In genomic region chr9:114345493-114346065, GRCh38 we compare ENCODE assay signal across 34 cellular contexts. TPM values are rescaled to one million over a fixed set of nuclear protein-coding genes. Genes with fewer than 3 reads are reported as not detected.
DNase-seq lines count a peak whose midpoint lies in the region; ATAC-seq and TF ChIP-seq lines count a peak whose summit lies in the region.
"Had no signal": no experiment of that assay in that cellular context is flagged by ENCODE, and none has a peak within 500 bp of the region (broad histone marks: within the 10 kb centered on the region; RNA-seq: fewer than 3 reads in every experiment).

No MANE protein-coding gene starts in this region.

- POLR2A ChIA-PET in HEK293 (lab: Yijun Ruan, JAX), result no interaction called here

- H3K27me3 Mint-ChIP-seq in activated CD4-positive, alpha-beta T cell treated with anti-CD3 and anti-CD28 coated beads, Interleukin-2, amount 10 ng/mL, durations not matched to agents 24 days and 14 days, result no peaks in the 10 kb centered on the region
- no peaks in the 10 kb centered on the region for H3K27me3 Mint-ChIP-seq in chondrocyte (ENCODE audit: low read depth)
- H3K27me3 Mint-ChIP-seq in natural killer cell treated with Interleukin-12 subunit alpha and Interleukin-12 subunit beta and Interleukin-15 and Interleukin-18, amount 100 ng/mL, for 72 hours, result no peaks in the 10 kb centered on the region
- H3K27me3 Mint-ChIP-seq: activated CD4-positive, alpha-beta T cell treated with anti-CD3 and anti-CD28 coated beads, Interleukin-2, amount 10 ng/mL, durations not matched to agents 7 days and 5 days; central memory CD8-positive, alpha-beta T cell; IgD-negative memory B cell had no signal

- no peak for TF ChIP-seq CTCF in HEK293 (tag by site-specific recombination; IDR thresholded peaks at IDR 0.05)
- TF ChIP-seq CTCF in chondrocyte (IDR thresholded peaks at IDR 0.05), result no peak

- no peak overlapping the region for H3K4me3 ChIP-seq in HEK293 (ENCODE audit: low read depth, low read length)
- H3K4me3 ChIP-seq: body of pancreas, esophagus squamous epithelium, left ventricle myocardium inferior, SJSA1 had no signal

- H3K27ac ChIP-seq in HEK293 (ENCODE audit: extremely low read depth, low read depth, low read length), result no peak overlapping the region
- H3K27ac ChIP-seq: 22Rv1, body of pancreas, esophagus squamous epithelium, foreskin keratinocyte, left ventricle myocardium inferior, SJSA1 had no signal

- no peaks in the 10 kb centered on the region for H3K9me3 ChIP-seq in HEK293 (ENCODE audit: control insufficient read depth, insufficient read depth, low read depth, low read length)
- H3K9me3 ChIP-seq: body of pancreas, esophagus squamous epithelium, left ventricle myocardium inferior, SJSA1 had no signal

- peaks cover 8% of the 10 kb centered on the region for H3K4me1 ChIP-seq in HEK293 (ENCODE audit: control insufficient read depth, insufficient read depth, low read length)
- H3K4me1 ChIP-seq: body of pancreas had no signal

- H3K36me3 ChIP-seq in HEK293 (ENCODE audit: control insufficient read depth in 2 of 2, insufficient read depth in 1 of 2, low read length in 2 of 2), result no peaks in the 10 kb centered on the region

- no peak for ATAC-seq in natural killer cell treated with Interleukin-12 subunit alpha and Interleukin-12 subunit beta and Interleukin-15 and Interleukin-18, amount 100 ng/mL, for 72 hours
- no peak for ATAC-seq in sciatic nerve
- no peak for ATAC-seq in HG02870 (IDR thresholded peaks at IDR 0.05; ENCODE audit: unreplicated experiment)
- no peak for ATAC-seq in HG02938 (IDR thresholded peaks at IDR 0.05; ENCODE audit: unreplicated experiment)
- ATAC-seq: body of pancreas, foreskin keratinocyte, right cardiac atrium, WTC11 had no signal

- H3K36me3 Mint-ChIP-seq in activated CD4-positive, alpha-beta T cell treated with anti-CD3 and anti-CD28 coated beads, Interleukin-2, amount 10 ng/mL, durations not matched to agents 24 days and 14 days (ENCODE audit: low read depth), result peaks cover 88% of the 10 kb centered on the region
- peaks cover 58% of the 10 kb centered on the region for H3K36me3 Mint-ChIP-seq in chondrocyte (ENCODE audit: low read depth)
- H3K36me3 Mint-ChIP-seq in natural killer cell treated with Interleukin-12 subunit alpha and Interleukin-12 subunit beta and Interleukin-15 and Interleukin-18, amount 100 ng/mL, for 72 hours, result peaks cover 47% of the 10 kb centered on the region

- intact Hi-C loops in activated CD4-positive, alpha-beta T cell treated with anti-CD3 and anti-CD28 coated beads, Interleukin-2, amount 10 ng/mL, durations not matched to agents 24 days and 14 days (cut with micrococcal nuclease), result loop anchor here (5.0 kb wide), 2 partner anchors 162 to 242 kb away; partner anchors contain the start of genes ATP6V1G1 and WHRN
- intact Hi-C loops in sciatic nerve (cut with DNase I), result no loop called here

- no peak overlapping the region for H3K4me3 Mint-ChIP-seq in activated CD4-positive, alpha-beta T cell treated with anti-CD3 and anti-CD28 coated beads, Interleukin-2, amount 10 ng/mL, durations not matched to agents 24 days and 14 days
- H3K4me3 Mint-ChIP-seq in chondrocyte (ENCODE audit: unreplicated experiment), result no peak overlapping the region
- no peak overlapping the region for H3K4me3 Mint-ChIP-seq in natural killer cell treated with Interleukin-12 subunit alpha and Interleukin-12 subunit beta and Interleukin-15 and Interleukin-18, amount 100 ng/mL, for 72 hours
- H3K4me3 Mint-ChIP-seq: activated CD4-positive, alpha-beta T cell treated with anti-CD3 and anti-CD28 coated beads, Interleukin-2, amount 10 ng/mL, durations not matched to agents 7 days and 5 days; central memory CD8-positive, alpha-beta T cell; WTC11 had no signal

- no peak for DNase-seq in activated CD4-positive, alpha-beta T cell treated with anti-CD3 and anti-CD28 coated beads, Interleukin-2, amount 10 ng/mL, durations not matched to agents 24 days and 14 days
- DNase-seq in activated CD4-positive, alpha-beta T cell treated with anti-CD3 and anti-CD28 coated beads, Interleukin-2, amount 50 U/mL, for 48 hours, result no peak
- peak; percentile 65 for DNase-seq in chondrocyte (ENCODE audit: low spot score)
- DNase-seq in natural killer cell treated with Interleukin-12 subunit alpha and Interleukin-12 subunit beta and Interleukin-15 and Interleukin-18, amount 100 ng/mL, for 72 hours (ENCODE audit: low spot score), result no peak
- DNase-seq in sciatic nerve (ENCODE audit: low spot score), result no peak
- DNase-seq: activated CD4-positive, alpha-beta T cell treated with anti-CD3 and anti-CD28 coated beads, Interleukin-2, amount 10 ng/mL, durations not matched to agents 7 days and 5 days; activated CD8-positive, alpha-beta memory T cell treated with anti-CD3 and anti-CD28 coated beads, Interleukin-2, amount 50 U/mL, for 4 hours; activated effector memory CD4-positive, alpha-beta T cell treated with anti-CD3 and anti-CD28 coated beads, Interleukin-2, amount 50 U/mL, for 16 hours; body of pancreas; dermis blood vessel endothelial cell; esophagus squamous epithelium; foreskin keratinocyte; GOT3; head of caudate nucleus; islet precursor cell; left ventricle myocardium inferior; NCI-H1048; NCI-H1694; NCI-H2171 treated with DMSO at 0.1 percent for 48 hours; OCI-M1; stimulated activated CD4-positive, alpha-beta T cell treated with anti-CD3 and anti-CD28 coated beads, Interleukin-4, amount 100 ng/mL, for 1 hour; trophoblast cell had no signal

- peak overlapping the region; percentile 20 for H3K27ac Mint-ChIP-seq in activated CD4-positive, alpha-beta T cell treated with anti-CD3 and anti-CD28 coated beads, Interleukin-2, amount 10 ng/mL, durations not matched to agents 24 days and 14 days
- H3K27ac Mint-ChIP-seq in chondrocyte (ENCODE audit: unreplicated experiment), result no peak overlapping the region
- peak overlapping the region; percentile 74 to 87 for H3K27ac Mint-ChIP-seq in natural killer cell treated with Interleukin-12 subunit alpha and Interleukin-12 subunit beta and Interleukin-15 and Interleukin-18, amount 100 ng/mL, for 72 hours
- H3K27ac Mint-ChIP-seq: WTC11 had no signal

- CTCF ChIA-PET in HEK293 (lab: Yijun Ruan, JAX), result interaction anchor here (0.6 to 1.0 kb wide), 3 partner anchors 60 to 669 kb away, joined by 3 read pairs; no protein-coding TSS in a partner anchor

- H3K9me3 Mint-ChIP-seq in activated CD4-positive, alpha-beta T cell treated with anti-CD3 and anti-CD28 coated beads, Interleukin-2, amount 10 ng/mL, durations not matched to agents 24 days and 14 days, result no peaks in the 10 kb centered on the region
- H3K9me3 Mint-ChIP-seq in chondrocyte (ENCODE audit: low read depth), result no peaks in the 10 kb centered on the region
- no peaks in the 10 kb centered on the region for H3K9me3 Mint-ChIP-seq in natural killer cell treated with Interleukin-12 subunit alpha and Interleukin-12 subunit beta and Interleukin-15 and Interleukin-18, amount 100 ng/mL, for 72 hours
- H3K9me3 Mint-ChIP-seq: activated CD4-positive, alpha-beta T cell treated with anti-CD3 and anti-CD28 coated beads, Interleukin-2, amount 10 ng/mL, durations not matched to agents 7 days and 5 days; central memory CD8-positive, alpha-beta T cell; IgD-negative memory B cell; WTC11 had no signal

- peaks cover 41% of the 10 kb centered on the region for H3K4me1 Mint-ChIP-seq in activated CD4-positive, alpha-beta T cell treated with anti-CD3 and anti-CD28 coated beads, Interleukin-2, amount 10 ng/mL, durations not matched to agents 24 days and 14 days
- H3K4me1 Mint-ChIP-seq in chondrocyte (ENCODE audit: low read depth), result peaks cover 28% of the 10 kb centered on the region
- peaks cover 44 to 51% of the 10 kb centered on the region in 2 donors for H3K4me1 Mint-ChIP-seq in natural killer cell treated with Interleukin-12 subunit alpha and Interleukin-12 subunit beta and Interleukin-15 and Interleukin-18, amount 100 ng/mL, for 72 hours (ENCODE audit: low read depth in 2 of 2)

TF ChIP-seq in HEK293, 187 proteins besides CTCF, POLR2A, EP300 and RAD21:
- TF ChIP-seq ZNF24 (tag by site-specific recombination; IDR thresholded peaks at IDR 0.05), result 0 out of 2 replicates have a peak, but pooled peaks have one; percentile 22
- no peak for TF ChIP-seq ZNF747 (tag by site-specific recombination; IDR thresholded peaks at IDR 0.05)

RNA-seq across cellular contexts. Expression of gene ORM2, which starts 15.9 kb away (rescaled TPM):
- total RNA-seq in activated CD4-positive, alpha-beta T cell treated with anti-CD3 and anti-CD28 coated beads, Interleukin-2, amount 10 ng/mL, durations not matched to agents 24 days and 14 days, result not detected in 2 replicates
- not detected in 3 replicates for total RNA-seq in chondrocyte
- not detected for total RNA-seq in natural killer cell treated with Interleukin-12 subunit alpha and Interleukin-12 subunit beta and Interleukin-15 and Interleukin-18, amount 100 ng/mL, for 72 hours
- not detected for total RNA-seq in sciatic nerve
- total RNA-seq: activated CD4-positive, alpha-beta T cell treated with anti-CD3 and anti-CD28 coated beads, Interleukin-2, amount 10 ng/mL, durations not matched to agents 7 days and 5 days; body of pancreas; dermis blood vessel endothelial cell; esophagus squamous epithelium; foreskin keratinocyte; HT-29; left ventricle myocardium inferior; mesenteric fat pad; posterior vena cava; right cardiac atrium; SJSA1 had no signal

RNA-seq across cellular contexts. Expression of gene ORM1, which starts 22.7 kb away (rescaled TPM):
- not detected in 2 replicates for total RNA-seq in activated CD4-positive, alpha-beta T cell treated with anti-CD3 and anti-CD28 coated beads, Interleukin-2, amount 10 ng/mL, durations not matched to agents 24 days and 14 days
- not detected in 3 replicates for total RNA-seq in chondrocyte
- total RNA-seq in natural killer cell treated with Interleukin-12 subunit alpha and Interleukin-12 subunit beta and Interleukin-15 and Interleukin-18, amount 100 ng/mL, for 72 hours, result not detected
- total RNA-seq in sciatic nerve, result 0.76 TPM
- total RNA-seq: activated CD4-positive, alpha-beta T cell treated with anti-CD3 and anti-CD28 coated beads, Interleukin-2, amount 10 ng/mL, durations not matched to agents 7 days and 5 days; dermis blood vessel endothelial cell; foreskin keratinocyte; HT-29; left ventricle myocardium inferior; SJSA1 had no signal

RNA-seq across cellular contexts. Expression of gene AKNA, which starts 42.2 kb away (rescaled TPM):
- total RNA-seq in activated CD4-positive, alpha-beta T cell treated with anti-CD3 and anti-CD28 coated beads, Interleukin-2, amount 10 ng/mL, durations not matched to agents 24 days and 14 days, result 149 and 150 TPM in 2 replicates
- total RNA-seq in chondrocyte (19.1 to 43.1 TPM (median 43.0 TPM) in 3 replicates), sciatic nerve (29.0 TPM)
- 100 to 1,000 TPM; 332 to 469 TPM for total RNA-seq in natural killer cell treated with Interleukin-12 subunit alpha and Interleukin-12 subunit beta and Interleukin-15 and Interleukin-18, amount 100 ng/mL, for 72 hours
